Comparison of ENCODE assay signal across 9 cellular contexts in the genomic region with DNA sequence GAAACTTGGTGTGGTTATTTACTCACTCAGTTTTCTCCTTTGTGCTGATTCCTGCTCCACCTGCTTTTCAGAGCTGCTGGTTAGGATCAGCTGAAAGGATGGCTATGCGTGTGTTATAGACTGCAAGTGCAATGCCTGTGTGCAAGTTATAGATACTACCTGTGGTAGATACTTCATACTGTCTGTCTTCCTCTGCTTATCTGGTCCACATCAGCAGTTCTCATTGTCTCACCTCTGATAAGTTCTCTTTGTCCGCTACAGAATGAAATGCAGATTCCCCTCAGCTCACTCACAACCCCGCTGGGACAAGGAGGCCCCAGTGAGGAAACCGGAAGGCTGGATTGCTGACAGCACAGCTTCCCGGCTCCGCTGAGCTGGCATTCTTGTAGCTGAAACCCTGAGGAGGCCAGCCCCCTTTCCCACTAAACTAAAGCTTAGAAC. TPM values are rescaled to one million over a fixed set of nuclear protein-coding genes. Genes with fewer than 3 reads are reported as not detected.
DNase-seq lines count a peak whose midpoint lies in the region; ATAC-seq and TF ChIP-seq lines count a peak whose summit lies in the region.
"Had no signal": no experiment of that assay in that cellular context is flagged by ENCODE, and none has a peak within 500 bp of the region (broad histone marks: within the 10 kb centered on the region; RNA-seq: fewer than 3 reads in every experiment).

No MANE protein-coding gene starts in this region.

- H3K36me3 Mint-ChIP-seq in IgD-negative memory B cell (peaks cover 5% of the 10 kb centered on the region), chondrocyte (ENCODE audit: low read depth) (peaks cover 17% of the 10 kb centered on the region)

- ATAC-seq in GM21825 (IDR thresholded peaks at IDR 0.05; ENCODE audit: unreplicated experiment), result no peak

- peak overlapping the region; percentile 31 to 90 (median 70) for H3K4me3 Mint-ChIP-seq in IgD-negative memory B cell
- H3K4me3 Mint-ChIP-seq in chondrocyte (ENCODE audit: unreplicated experiment), result peak overlapping the region; percentile 8

- H3K27ac Mint-ChIP-seq in IgD-negative memory B cell, result peak overlapping the region; percentile 74 to 93 (median 93)
- peak overlapping the region; percentile 96 for H3K27ac Mint-ChIP-seq in chondrocyte (ENCODE audit: unreplicated experiment)

- no peak for TF ChIP-seq CTCF in chondrocyte (IDR thresholded peaks at IDR 0.05)

- H3K27me3 Mint-ChIP-seq in IgD-negative memory B cell, result no peaks in the 10 kb centered on the region
- no peaks in the 10 kb centered on the region for H3K27me3 Mint-ChIP-seq in chondrocyte (ENCODE audit: low read depth)

- H3K4me1 Mint-ChIP-seq in IgD-negative memory B cell, result peaks cover 62 to 76% (median 66%) of the 10 kb centered on the region in 3 donors
- peaks cover 52% of the 10 kb centered on the region for H3K4me1 Mint-ChIP-seq in chondrocyte (ENCODE audit: low read depth)

- DNase-seq in chondrocyte (ENCODE audit: low spot score), result peak; percentile 81
- DNase-seq in left kidney (ENCODE audit: low read depth, low spot score), result peak; percentile 70
- DNase-seq in stromal cell of bone marrow (ENCODE audit: low read depth), result peak; percentile 79
- DNase-seq in stimulated activated CD4-positive, alpha-beta T cell treated with anti-CD3 and anti-CD28 coated beads, Interleukin-4, amount 100 ng/mL, for 1 hour, result no peak
- no peak for DNase-seq in NCI-H1048 (lab: John Stamatoyannopoulos, UW)
- DNase-seq in erythroblast (lab: John Stamatoyannopoulos, UW), result no peak
- DNase-seq: NCI-H2029 treated with DMSO at 0.1 percent for 48 hours had no signal

- H3K9me3 Mint-ChIP-seq in IgD-negative memory B cell (no peaks in the 10 kb centered on the region), chondrocyte (ENCODE audit: low read depth) (no peaks in the 10 kb centered on the region)

- no peak for TF ChIP-seq POLR2A in erythroblast (IDR thresholded peaks at IDR 0.05; ENCODE audit: low read length)

RNA-seq across cellular contexts. Expression of a gene that starts 37.5 kb away (rescaled TPM):
- polyA plus RNA-seq in IgD-negative memory B cell, result 0.10 TPM
- 1.2 to 5.2 TPM (median 3.5 TPM) in 3 replicates for total RNA-seq in chondrocyte

Comparison
In these comparisons a context has a peak if more than half of its experiments do, and no peak if none do; other contexts are left out.
1. DNase-seq: peak in chondrocyte (single experiment), left kidney (single experiment) and stromal cell of bone marrow (single experiment); none in stimulated activated CD4-positive, alpha-beta T cell treated with anti-CD3 and anti-CD28 coated beads, Interleukin-4, amount 100 ng/mL, for 1 hour (single experiment), NCI-H1048 (single experiment) and erythroblast (0 of 2).